ENCODE assay signal across 8 cellular contexts in genomic region chr19:6199240-6199983, GRCh38.
DNase-seq lines count a peak whose midpoint lies in the region; ATAC-seq and TF ChIP-seq lines count a peak whose summit lies in the region.

No MANE protein-coding gene starts in this region.

- H3K4me3 ChIP-seq in fibroblast of the aortic adventitia (ENCODE audit: low read depth, low read length): peak overlapping the region; percentile 97

- peak; percentile 96 to 97 for ATAC-seq in natural killer cell treated with Interleukin-12 subunit alpha and Interleukin-12 subunit beta and Interleukin-15 and Interleukin-18, amount 100 ng/mL, for 72 hours

- peak overlapping the region; percentile 87 to 97 for H3K27ac Mint-ChIP-seq in natural killer cell treated with Interleukin-12 subunit alpha and Interleukin-12 subunit beta and Interleukin-15 and Interleukin-18, amount 100 ng/mL, for 72 hours

- peak overlapping the region; percentile 89 for H3K27ac ChIP-seq in RWPE1

- peaks cover 14 to 16% of the 10 kb centered on the region in 2 donors for H3K4me1 Mint-ChIP-seq in natural killer cell treated with Interleukin-12 subunit alpha and Interleukin-12 subunit beta and Interleukin-15 and Interleukin-18, amount 100 ng/mL, for 72 hours (ENCODE audit: low read depth in 2 of 2)

- POLR2A ChIA-PET in RWPE1 (lab: Yijun Ruan, JAX; ENCODE audit: low non-redundant PET): no interaction called here

- TF ChIP-seq CTCF in RWPE1 (conservative IDR thresholded peaks at IDR 0.05; ENCODE audit: low read depth): no peak
- peak; percentile 50 for TF ChIP-seq CTCF in fibroblast of the aortic adventitia (IDR thresholded peaks at IDR 0.05; ENCODE audit: insufficient read depth, low read length)

- CTCF ChIA-PET in RWPE1 (lab: Yijun Ruan, JAX): interaction anchor here (0.7 kb wide), 1 partner anchor 152 kb away, joined by 8 read pairs; no protein-coding TSS in a partner anchor

- H3K36me3 Mint-ChIP-seq in natural killer cell treated with Interleukin-12 subunit alpha and Interleukin-12 subunit beta and Interleukin-15 and Interleukin-18, amount 100 ng/mL, for 72 hours: peaks cover 4% of the 10 kb centered on the region

- peaks cover 5 to 8% of the 10 kb centered on the region in 2 donors for H3K27me3 Mint-ChIP-seq in natural killer cell treated with Interleukin-12 subunit alpha and Interleukin-12 subunit beta and Interleukin-15 and Interleukin-18, amount 100 ng/mL, for 72 hours

- peak overlapping the region; percentile 100 for H3K4me3 Mint-ChIP-seq in natural killer cell treated with Interleukin-12 subunit alpha and Interleukin-12 subunit beta and Interleukin-15 and Interleukin-18, amount 100 ng/mL, for 72 hours

- H3K9me3 Mint-ChIP-seq in natural killer cell treated with Interleukin-12 subunit alpha and Interleukin-12 subunit beta and Interleukin-15 and Interleukin-18, amount 100 ng/mL, for 72 hours: no peaks in the 10 kb centered on the region

- DNase-seq in ELF-1 (ENCODE audit: low read depth, low spot score) (peak; percentile 98), GOT3 (lab: John Stamatoyannopoulos, UW) (peak; percentile 96), LoVo (ENCODE audit: low spot score) (peak; percentile 99), RWPE1 (ENCODE audit: low spot score) (peak; percentile 100), fibroblast of the aortic adventitia (ENCODE audit: low read depth) (peak; percentile 99)
- peak; percentile 99 for DNase-seq in activated effector memory CD4-positive, alpha-beta T cell treated with Interleukin-2 at 50 U/mL for 16 hours
- peak; percentile 99 for DNase-seq in natural killer cell treated with Interleukin-12 subunit alpha and Interleukin-12 subunit beta and Interleukin-15 and Interleukin-18, amount 100 ng/mL, for 72 hours (ENCODE audit: low spot score)
- DNase-seq in stimulated activated naive CD4-positive, alpha-beta T cell treated with Interleukin-2 at 50 U/mL for 16 hours (lab: John Stamatoyannopoulos, UW): peak; percentile 99

Comparison
In these comparisons a context has a peak if more than half of its experiments do, and no peak if none do; other contexts are left out.
1. Peak in every context shown above with its lines: DNase-seq, ATAC-seq, H3K4me3 ChIP-seq and H3K27ac ChIP-seq.